12 cellular contexts compared by ENCODE assay signal in the genomic region with DNA sequence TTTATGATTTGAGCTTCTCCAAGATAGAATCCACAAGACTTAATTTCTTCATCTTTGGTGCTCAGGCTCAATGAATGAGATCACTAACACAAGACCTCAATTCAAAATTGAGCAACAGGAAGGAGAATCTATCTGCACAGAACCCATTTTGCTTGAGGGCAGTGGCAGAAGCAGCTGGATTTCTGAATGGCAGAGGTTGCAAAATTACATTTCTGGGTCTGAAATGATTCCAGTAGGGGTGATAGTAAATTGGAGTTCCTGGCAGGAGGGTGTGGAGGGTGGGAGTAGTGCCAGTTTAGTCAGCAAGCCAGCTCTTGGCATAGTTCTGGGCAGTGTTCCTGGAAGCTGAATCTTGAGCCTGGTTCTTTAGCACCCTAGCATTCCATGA.
DNase-seq lines count a peak whose midpoint lies in the region; ATAC-seq lines count a peak whose summit lies in the region.
"Had no signal": no experiment of that assay in that cellular context is flagged by ENCODE, and none has a peak within 500 bp of the region (broad histone marks: within the 10 kb centered on the region; RNA-seq: fewer than 3 reads in every experiment).

No MANE protein-coding gene starts in this region.

- ATAC-seq in esophagus mucosa (peak; percentile 95), GM21737 (IDR thresholded peaks at IDR 0.05; ENCODE audit: unreplicated experiment) (no peak), HG02840 (IDR thresholded peaks at IDR 0.05; ENCODE audit: low FRiP score, unreplicated experiment) (no peak), HG03571 (IDR thresholded peaks at IDR 0.05; ENCODE audit: unreplicated experiment) (no peak)

- DNase-seq in Daoy (ENCODE audit: low read depth) = peak; percentile 39
- DNase-seq in NCI-H446 treated with DMSO at 0.1 percent for 48 hours (lab: John Stamatoyannopoulos, UW) = peak; percentile 46
- peak; percentile 16 for DNase-seq in pons (ENCODE audit: low spot score)
- no peak for DNase-seq in SW480 (ENCODE audit: low spot score)
- DNase-seq: activated CD8-positive, alpha-beta memory T cell treated with anti-CD3 and anti-CD28 coated beads for 24 hours; DMS53; NCI-H526 treated with DMSO at 0.1 percent for 48 hours; stimulated activated CD4-positive, alpha-beta T cell treated with anti-CD3 and anti-CD28 coated beads, Interleukin-4, amount 100 ng/mL, for 4 hours had no signal
